In genomic region chr10:68696018-68696417, GRCh38 we compare ENCODE assay signal across 28 cellular contexts.
"Had no signal": no experiment of that assay in that cellular context is flagged by ENCODE, and none has a peak within 500 bp of the region (broad histone marks: within the 10 kb centered on the region; RNA-seq: fewer than 3 reads in every experiment).

No MANE protein-coding gene starts in this region.

- H3K36me3 ChIP-seq: uterus had no signal

- H3K27me3 ChIP-seq: esophagus squamous epithelium, heart right ventricle, tibial nerve, upper lobe of left lung, uterus had no signal

- H3K9me3 Mint-ChIP-seq: immature natural killer cell; memory B cell; naive thymus-derived CD4-positive, alpha-beta T cell; nephron; stimulated activated naive B cell treated with anti-CD40 and anti-IgM and Interleukin-4, amounts not matched to agents 10 μg/mL and 1 μg/mL and 100 μg/mL, for 72 hours; stimulated activated naive CD8-positive, alpha-beta T cell treated with anti-CD3 and anti-CD28 coated beads, Interleukin-15, Interleukin-2, amounts not matched to agents 100 ng/mL and 50 ng/mL, for 24 hours had no signal

- H3K9me3 ChIP-seq: esophagus squamous epithelium, heart right ventricle, prostate gland, thoracic aorta, tibial nerve, upper lobe of left lung, uterus had no signal

- H3K4me3 ChIP-seq: coronary artery, esophagus squamous epithelium, heart right ventricle, lung, prostate gland, thoracic aorta, tibial nerve, upper lobe of left lung, uterus had no signal

- H3K27ac ChIP-seq: coronary artery, esophagus squamous epithelium, heart right ventricle, prostate gland, thoracic aorta, tibial nerve, upper lobe of left lung, uterus had no signal

- H3K4me3 Mint-ChIP-seq: immature natural killer cell; memory B cell; naive thymus-derived CD4-positive, alpha-beta T cell; nephron; stimulated activated naive B cell treated with anti-CD40 and anti-IgM and Interleukin-4, amounts not matched to agents 10 μg/mL and 1 μg/mL and 100 μg/mL, for 72 hours; stimulated activated naive CD8-positive, alpha-beta T cell treated with anti-CD3 and anti-CD28 coated beads, Interleukin-15, Interleukin-2, amounts not matched to agents 100 ng/mL and 50 ng/mL, for 24 hours had no signal

- H3K27me3 Mint-ChIP-seq: memory B cell; stimulated activated naive B cell treated with anti-CD40 and anti-IgM and Interleukin-4, amounts not matched to agents 10 μg/mL and 1 μg/mL and 100 μg/mL, for 72 hours; stimulated activated naive CD8-positive, alpha-beta T cell treated with anti-CD3 and anti-CD28 coated beads, Interleukin-15, Interleukin-2, amounts not matched to agents 100 ng/mL and 50 ng/mL, for 24 hours had no signal

- H3K4me1 Mint-ChIP-seq: immature natural killer cell; memory B cell; naive thymus-derived CD4-positive, alpha-beta T cell; stimulated activated naive B cell treated with anti-CD40 and anti-IgM and Interleukin-4, amounts not matched to agents 10 μg/mL and 1 μg/mL and 100 μg/mL, for 72 hours had no signal

- ATAC-seq: heart right ventricle; left ventricle myocardium superior; naive thymus-derived CD4-positive, alpha-beta T cell; right cardiac atrium; stimulated activated naive B cell treated with anti-CD40 and anti-IgM and Interleukin-4, amounts not matched to agents 10 μg/mL and 1 μg/mL and 100 μg/mL, for 72 hours had no signal

- H3K27ac Mint-ChIP-seq: immature natural killer cell; memory B cell; naive thymus-derived CD4-positive, alpha-beta T cell; nephron; stimulated activated naive B cell treated with anti-CD40 and anti-IgM and Interleukin-4, amounts not matched to agents 10 μg/mL and 1 μg/mL and 100 μg/mL, for 72 hours; stimulated activated naive CD8-positive, alpha-beta T cell treated with anti-CD3 and anti-CD28 coated beads, Interleukin-15, Interleukin-2, amounts not matched to agents 100 ng/mL and 50 ng/mL, for 24 hours had no signal

- H3K4me1 ChIP-seq: esophagus squamous epithelium, prostate gland, tibial nerve, upper lobe of left lung, uterus had no signal

- DNase-seq: dermis blood vessel endothelial cell; effector memory CD4-positive, alpha-beta T cell; erythroblast; esophagus squamous epithelium; foreskin melanocyte; glutamatergic neuron; heart right ventricle; hypothalamus; immature natural killer cell; left ventricle myocardium superior; naive thymus-derived CD4-positive, alpha-beta T cell; nucleus accumbens; right cardiac atrium; small intestine; stimulated activated CD4-positive, alpha-beta T cell treated with anti-CD3 and anti-CD28 coated beads, Interleukin-15, amount 100 ng/mL, for 24 hours; stimulated activated CD4-positive, alpha-beta T cell treated with anti-CD3 and anti-CD28 coated beads, Interleukin-2, amount 100 ng/mL, for 48 hours; stimulated activated naive B cell treated with anti-CD40 and anti-IgM and Interleukin-4, amounts not matched to agents 10 μg/mL and 1 μg/mL and 100 μg/mL, for 72 hours; upper lobe of left lung; uterus had no signal

- FAIRE-seq: keratinocyte, small intestine had no signal
